18 cellular contexts compared by ENCODE assay signal in the genomic region with DNA sequence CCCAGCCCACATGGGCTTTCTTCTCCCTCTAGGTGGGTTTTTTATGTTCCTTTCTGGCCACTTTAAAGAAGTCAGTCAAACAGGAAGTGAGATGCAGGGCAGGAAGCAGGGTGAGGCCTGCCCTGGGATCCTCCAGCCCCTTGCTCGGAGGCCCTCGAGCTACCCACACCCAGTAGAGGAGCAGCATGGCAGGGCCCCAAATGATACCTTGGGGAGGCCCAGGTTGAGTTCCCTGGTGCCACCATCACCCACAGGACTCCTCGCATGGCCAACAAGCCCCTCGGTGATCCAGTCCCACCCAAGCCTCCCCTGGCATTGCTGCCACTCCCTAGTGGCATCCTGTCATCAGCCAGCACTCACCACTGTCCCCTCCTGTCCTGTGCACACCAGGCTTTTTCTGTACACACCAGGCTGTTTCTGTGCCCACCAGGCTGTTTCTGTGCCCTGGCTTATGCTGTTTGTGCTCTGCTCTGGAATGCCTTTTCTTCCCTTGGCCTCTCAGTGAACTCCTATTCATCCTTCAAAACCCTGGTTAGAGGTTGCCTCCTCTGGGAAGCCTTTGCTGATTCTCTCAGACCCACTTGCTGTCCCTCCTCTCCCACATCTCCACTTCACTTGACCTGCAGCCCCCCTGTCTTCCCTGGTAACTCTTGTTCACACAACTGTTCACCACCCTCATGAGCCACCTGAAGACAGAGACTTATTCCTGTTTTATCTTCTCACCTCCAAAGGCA. TPM values are rescaled to one million over a fixed set of nuclear protein-coding genes. Genes with fewer than 3 reads are reported as not detected.
DNase-seq lines count a peak whose midpoint lies in the region; ATAC-seq, FAIRE-seq and TF ChIP-seq lines count a peak whose summit lies in the region.
"Had no signal": no experiment of that assay in that cellular context is flagged by ENCODE, and none has a peak within 500 bp of the region (broad histone marks: within the 10 kb centered on the region; RNA-seq: fewer than 3 reads in every experiment).

No MANE protein-coding gene starts in this region.

- no peak overlapping the region for H2BK120ac ChIP-seq in mesenchymal stem cell (ENCODE audit: low read depth, low read length)

- no peaks in the 10 kb centered on the region for H3K36me3 Mint-ChIP-seq in CD4-positive, alpha-beta T cell (ENCODE audit: low read depth)
- H3K36me3 Mint-ChIP-seq in T-helper 1 cell treated with Interleukin-12 subunit alpha and Interleukin-12 subunit beta and Interleukin-4 antibody, amounts not matched to agents 30 μg/mL and 1 μg/mL, for 36 hours (ENCODE audit: low read depth): no peaks in the 10 kb centered on the region
- H3K36me3 Mint-ChIP-seq: brain; natural killer cell treated with Interleukin-12 subunit alpha and Interleukin-12 subunit beta and Interleukin-15 and Interleukin-18, amount 100 ng/mL, for 72 hours had no signal

- no peaks in the 10 kb centered on the region for H3K27me3 Mint-ChIP-seq in CD4-positive, alpha-beta T cell
- H3K27me3 Mint-ChIP-seq in T-helper 1 cell treated with Interleukin-12 subunit alpha and Interleukin-12 subunit beta and Interleukin-4 antibody, amounts not matched to agents 30 μg/mL and 1 μg/mL, for 36 hours (ENCODE audit: low read depth): peaks cover 7% of the 10 kb centered on the region

- no peaks in the 10 kb centered on the region for H3K79me1 ChIP-seq in mesenchymal stem cell (replicated peaks; ENCODE audit: low read length, poor library complexity, severe bottlenecking)

- 91% methylated on average over 4 of the region's 4 CpGs for WGBS in mesenchymal stem cell

- peak overlapping the region in 1 of 2 experiments; percentile 25 for H2BK12ac ChIP-seq in mesenchymal stem cell (ENCODE audit: low read length in 2 of 2)

- ATAC-seq in CD4-positive, alpha-beta T cell (ENCODE audit: poor library complexity): no peak
- ATAC-seq: activated CD4-positive, CD25-positive, alpha-beta regulatory T cell treated with anti-CD3 and anti-CD28 coated beads, Interleukin-2, amount 50 U/mL, for 24 hours; natural killer cell treated with Interleukin-12 subunit alpha and Interleukin-12 subunit beta and Interleukin-15 and Interleukin-18, amount 100 ng/mL, for 72 hours had no signal

- no peaks in the 10 kb centered on the region for H3K9me3 ChIP-seq in CD4-positive, alpha-beta T cell (ENCODE audit: control insufficient read depth, low read length)
- no peaks in the 10 kb centered on the region for H3K9me3 ChIP-seq in mesenchymal stem cell (ENCODE audit: control insufficient read depth, low read length)

- peak overlapping the region; percentile 33 for H3K27ac Mint-ChIP-seq in CD4-positive, alpha-beta T cell
- peak overlapping the region; percentile 70 for H3K27ac Mint-ChIP-seq in T-helper 1 cell treated with Interleukin-12 subunit alpha and Interleukin-12 subunit beta and Interleukin-4 antibody, amounts not matched to agents 30 μg/mL and 1 μg/mL, for 36 hours
- H3K27ac Mint-ChIP-seq: natural killer cell treated with Interleukin-12 subunit alpha and Interleukin-12 subunit beta and Interleukin-15 and Interleukin-18, amount 100 ng/mL, for 72 hours had no signal

- no peak overlapping the region for H3K4me2 ChIP-seq in mesenchymal stem cell (ENCODE audit: low read length, poor library complexity, severe bottlenecking)
- H3K4me2 ChIP-seq: PC-9 had no signal

- no peak overlapping the region for H3K23ac ChIP-seq in mesenchymal stem cell (ENCODE audit: low read length in 2 of 2)

- H3K4me3 Mint-ChIP-seq in CD4-positive, alpha-beta T cell: no peak overlapping the region
- no peak overlapping the region for H3K4me3 Mint-ChIP-seq in T-helper 1 cell treated with Interleukin-12 subunit alpha and Interleukin-12 subunit beta and Interleukin-4 antibody, amounts not matched to agents 30 μg/mL and 1 μg/mL, for 36 hours
- H3K4me3 Mint-ChIP-seq: brain; natural killer cell treated with Interleukin-12 subunit alpha and Interleukin-12 subunit beta and Interleukin-15 and Interleukin-18, amount 100 ng/mL, for 72 hours had no signal

- H2AK5ac ChIP-seq in mesenchymal stem cell (ENCODE audit: low read length, severe bottlenecking): no peak overlapping the region

- H3K9ac ChIP-seq in mesenchymal stem cell (ENCODE audit: low read length): no peak overlapping the region

- peak; percentile 26 for FAIRE-seq in GM12891 (lab: Jason Lieb, UNC)

- peak overlapping the region; percentile 12 for H2BK15ac ChIP-seq in mesenchymal stem cell (ENCODE audit: low read depth, poor library complexity, severe bottlenecking)

- no peak for TF ChIP-seq CTCF in CD4-positive, alpha-beta T cell (IDR thresholded peaks at IDR 0.05)

- POLR2A ChIA-PET in CD4-positive, alpha-beta T cell (lab: Charles Lee): no interaction called here

- peak overlapping the region in 1 of 2 experiments; percentile 42 for H3K18ac ChIP-seq in mesenchymal stem cell (ENCODE audit: low read depth in 1 of 2, low read length in 2 of 2)

- no peak for DNase-seq in CD4-positive, alpha-beta T cell
- no peak for DNase-seq in GM12891 (ENCODE audit: insufficient read length, low spot score)
- DNase-seq in mesenchymal stem cell: no peak
- DNase-seq in NCI-H1436 (lab: John Stamatoyannopoulos, UW): no peak
- no peak for DNase-seq in epidermal melanocyte (ENCODE audit: insufficient read length, low spot score)
- DNase-seq in NCI-H128 (lab: John Stamatoyannopoulos, UW; ENCODE audit: unreplicated experiment): no peak
- no peak for DNase-seq in NCI-H510A treated with DMSO at 0.1 percent for 48 hours (lab: John Stamatoyannopoulos, UW)
- DNase-seq: effector CD4-positive, alpha-beta T cell; NCI-H146; NCI-H345; retina; stimulated activated CD4-positive, alpha-beta T cell treated with anti-CD3 and anti-CD28 coated beads, Interleukin-2, amount 100 ng/mL, for 48 hours had no signal

- intact Hi-C loops in CD4-positive, alpha-beta T cell (cut with DNase I, micrococcal nuclease): no loop called here

- H3K4me1 ChIP-seq in mesenchymal stem cell (ENCODE audit: control insufficient read depth, insufficient read depth, low read depth, low read length): peaks cover 9% of the 10 kb centered on the region

- H3K27ac ChIP-seq in CD4-positive, alpha-beta T cell (ENCODE audit: low read depth, low read length): no peak overlapping the region
- no peak overlapping the region for H3K27ac ChIP-seq in mesenchymal stem cell (ENCODE audit: low read length, poor library complexity, severe bottlenecking)
- H3K27ac ChIP-seq: PC-9 had no signal

- H3K36me3 ChIP-seq in mesenchymal stem cell (ENCODE audit: control insufficient read depth in 1 of 2, insufficient read depth in 2 of 2, low read depth in 1 of 2, low read length in 2 of 2): no peaks in the 10 kb centered on the region

- no peak overlapping the region for H3K4me3 ChIP-seq in mesenchymal stem cell (ENCODE audit: insufficient read depth in 1 of 2, low read depth in 1 of 2, low read length in 2 of 2)
- H3K4me3 ChIP-seq: PC-9 had no signal

- CTCF ChIA-PET in CD4-positive, alpha-beta T cell (lab: Charles Lee): no interaction called here

- H4K91ac ChIP-seq in mesenchymal stem cell (ENCODE audit: low read length): no peak overlapping the region

- H2BK5ac ChIP-seq in mesenchymal stem cell (ENCODE audit: low read depth, low read length, poor library complexity, severe bottlenecking): no peak overlapping the region

- H2AFZ ChIP-seq in mesenchymal stem cell (ENCODE audit: low read depth, low read length): no peak overlapping the region
- H2AFZ ChIP-seq: PC-9 had no signal

- H3K4me1 Mint-ChIP-seq in CD4-positive, alpha-beta T cell (ENCODE audit: low read depth): peaks cover 20% of the 10 kb centered on the region
- H3K4me1 Mint-ChIP-seq in T-helper 1 cell treated with Interleukin-12 subunit alpha and Interleukin-12 subunit beta and Interleukin-4 antibody, amounts not matched to agents 30 μg/mL and 1 μg/mL, for 36 hours (ENCODE audit: low read depth): peaks cover 15% of the 10 kb centered on the region

- no peak overlapping the region for H3K14ac ChIP-seq in mesenchymal stem cell (ENCODE audit: low read length in 2 of 2)

- H3K4ac ChIP-seq in mesenchymal stem cell (ENCODE audit: low read depth in 1 of 2, low read length in 2 of 2): no peak overlapping the region

- H4K8ac ChIP-seq in mesenchymal stem cell (ENCODE audit: low read length): no peak overlapping the region

- no peak for TF ChIP-seq POLR2A in GM12891 (IDR thresholded peaks at IDR 0.05; ENCODE audit: low read depth, low read length)

- no peaks in the 10 kb centered on the region for H3K27me3 ChIP-seq in CD4-positive, alpha-beta T cell (ENCODE audit: control insufficient read depth, insufficient read depth, low read length)
- peaks cover 0 to 13% of the 10 kb centered on the region in 2 experiments for H3K27me3 ChIP-seq in mesenchymal stem cell (ENCODE audit: control insufficient read depth in 1 of 2, insufficient read depth in 1 of 2, low read length in 2 of 2)

- no peaks in the 10 kb centered on the region for H3K9me3 Mint-ChIP-seq in CD4-positive, alpha-beta T cell
- H3K9me3 Mint-ChIP-seq in T-helper 1 cell treated with Interleukin-12 subunit alpha and Interleukin-12 subunit beta and Interleukin-4 antibody, amounts not matched to agents 30 μg/mL and 1 μg/mL, for 36 hours: no peaks in the 10 kb centered on the region
- H3K9me3 Mint-ChIP-seq: brain; natural killer cell treated with Interleukin-12 subunit alpha and Interleukin-12 subunit beta and Interleukin-15 and Interleukin-18, amount 100 ng/mL, for 72 hours had no signal

TF ChIP-seq in GM12891, 5 proteins besides CTCF, POLR2A, EP300 and RAD21 (continues in another document):
- TF ChIP-seq POLR2AphosphoS5 (IDR thresholded peaks at IDR 0.05; ENCODE audit: low read depth, low read length): no peak
- TF ChIP-seq TAF1 (IDR thresholded peaks at IDR 0.05; ENCODE audit: low read depth, low read length): no peak
- TF ChIP-seq POU2F2 (IDR thresholded peaks at IDR 0.05; ENCODE audit: low read depth, low read length): no peak
- TF ChIP-seq PAX5 (IDR thresholded peaks at IDR 0.05; ENCODE audit: insufficient read depth, low read length, severe bottlenecking): no peak

RNA-seq across cellular contexts. Expression of a gene that starts 3.1 kb away (rescaled TPM):
- under 1 TPM; 0.36 TPM for total RNA-seq in CD4-positive, alpha-beta T cell
- 0.05 TPM for polyA plus RNA-seq in GM12891 (2012; ENCODE audit: low read depth, missing spikeins)
- 0.36 TPM for polyA plus RNA-seq in mesenchymal stem cell (2013, experiment 1 of 2)
- 0.37 TPM for polyA plus RNA-seq in mesenchymal stem cell (2013, experiment 2 of 2)
- total RNA-seq: PC-9 had no signal

RNA-seq across cellular contexts. Expression of a gene that starts 8.4 kb away (rescaled TPM):
- under 1 TPM in 1 of 2 experiments, not detected in 1; 0.20 TPM for total RNA-seq in CD4-positive, alpha-beta T cell
- polyA plus RNA-seq in GM12891 (2012; ENCODE audit: low read depth, missing spikeins): not detected
- 0.44 TPM for polyA plus RNA-seq in mesenchymal stem cell (2013, experiment 1 of 2)
- 0.42 TPM for polyA plus RNA-seq in mesenchymal stem cell (2013, experiment 2 of 2)
- total RNA-seq: natural killer cell treated with Interleukin-12 subunit alpha and Interleukin-12 subunit beta and Interleukin-15 and Interleukin-18, amount 100 ng/mL, for 72 hours; PC-9; ureter had no signal

RNA-seq across cellular contexts. Expression of a gene that starts 17.0 kb away (rescaled TPM):
- 1 to 10 TPM; 8.0 to 9.0 TPM for total RNA-seq in CD4-positive, alpha-beta T cell
- 24.8 TPM for polyA plus RNA-seq in GM12891 (2012; ENCODE audit: low read depth, missing spikeins)
- 28.2 TPM for polyA plus RNA-seq in mesenchymal stem cell (2013, experiment 1 of 2)
- polyA plus RNA-seq in mesenchymal stem cell (2013, experiment 2 of 2): 28.3 TPM

RNA-seq across cellular contexts. Expression of a gene that starts 47.5 kb away (rescaled TPM):
- total RNA-seq in CD4-positive, alpha-beta T cell: 10 to 100 TPM; 63.2 to 67.3 TPM
- 114 TPM for polyA plus RNA-seq in GM12891 (2012; ENCODE audit: low read depth, missing spikeins)
- polyA plus RNA-seq in mesenchymal stem cell (2013, experiment 1 of 2): 46.6 TPM
- polyA plus RNA-seq in mesenchymal stem cell (2013, experiment 2 of 2): 47.0 TPM

RNA-seq across cellular contexts. Expression of a gene that starts 55.1 kb away (rescaled TPM):
- 10 to 100 TPM; 27.8 to 32.9 TPM for total RNA-seq in CD4-positive, alpha-beta T cell
- polyA plus RNA-seq in GM12891 (2012; ENCODE audit: low read depth, missing spikeins): 46.5 TPM
- 107 TPM for polyA plus RNA-seq in mesenchymal stem cell (2013, experiment 1 of 2)
- 104 TPM for polyA plus RNA-seq in mesenchymal stem cell (2013, experiment 2 of 2)
